Comparison of ENCODE assay signal across 26 cellular contexts in the genomic region with DNA sequence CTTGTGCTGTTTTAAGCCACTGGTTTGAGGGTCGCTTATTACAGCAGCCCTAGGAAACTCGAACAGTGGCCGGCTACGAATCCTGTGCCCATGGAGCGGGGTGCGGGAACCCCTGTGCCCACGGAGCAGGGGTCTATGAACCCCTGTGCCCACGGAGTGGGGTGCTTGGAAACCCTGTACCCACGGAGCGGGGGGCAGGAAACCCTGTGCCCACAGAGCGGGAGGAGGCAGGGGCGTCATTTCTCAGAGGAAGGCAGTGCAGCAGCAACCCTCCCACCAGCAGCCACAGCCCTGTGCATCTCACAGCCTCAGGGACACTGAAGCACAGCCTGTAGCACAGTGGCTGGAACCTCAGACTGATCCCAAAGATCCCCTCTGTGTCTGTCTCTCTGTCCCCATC. TPM values are rescaled to one million over a fixed set of nuclear protein-coding genes. Genes with fewer than 3 reads are reported as not detected.
DNase-seq lines count a peak whose midpoint lies in the region; ATAC-seq and TF ChIP-seq lines count a peak whose summit lies in the region.
"Had no signal": no experiment of that assay in that cellular context is flagged by ENCODE, and none has a peak within 500 bp of the region (broad histone marks: within the 10 kb centered on the region; RNA-seq: fewer than 3 reads in every experiment).

No MANE protein-coding gene starts in this region.

- TF ChIP-seq CTCF in natural killer cell (IDR thresholded peaks at IDR 0.05) = no peak
- no peak for TF ChIP-seq CTCF in coronary artery (IDR thresholded peaks at IDR 0.05)
- no peak for TF ChIP-seq CTCF in osteoblast (IDR thresholded peaks at IDR 0.05; ENCODE audit: extremely low read depth, low read depth, low read length)

- H3K4me3 ChIP-seq in coronary artery (no peak overlapping the region), osteoblast (ENCODE audit: insufficient read depth, low read length) (no peak overlapping the region)
- H3K4me3 ChIP-seq: GM12878, ovary, smooth muscle cell, thyroid gland had no signal

- no peaks in the 10 kb centered on the region for H3K79me2 ChIP-seq in osteoblast (ENCODE audit: insufficient read depth, low read length)

- H3K27ac Mint-ChIP-seq in natural killer cell = no peak overlapping the region
- H3K27ac Mint-ChIP-seq in natural killer cell treated with Interleukin-12 subunit alpha and Interleukin-12 subunit beta and Interleukin-15 and Interleukin-18, amount 100 ng/mL, for 72 hours = no peak overlapping the region
- H3K27ac Mint-ChIP-seq: nephron; stimulated activated naive CD8-positive, alpha-beta T cell treated with anti-CD3 and anti-CD28 coated beads, Interleukin-15, Interleukin-2, amounts not matched to agents 100 ng/mL and 50 ng/mL, for 24 hours had no signal

- H3K9me3 ChIP-seq in osteoblast (ENCODE audit: low read depth, low read length) = no peaks in the 10 kb centered on the region
- H3K9me3 ChIP-seq: ovary, thyroid gland had no signal

- no peaks in the 10 kb centered on the region for H3K4me1 ChIP-seq in osteoblast (ENCODE audit: insufficient read depth, low read length)
- H3K4me1 ChIP-seq: thyroid gland had no signal

- no peaks in the 10 kb centered on the region for H3K4me1 Mint-ChIP-seq in natural killer cell
- no peaks in the 10 kb centered on the region for H3K4me1 Mint-ChIP-seq in natural killer cell treated with Interleukin-12 subunit alpha and Interleukin-12 subunit beta and Interleukin-15 and Interleukin-18, amount 100 ng/mL, for 72 hours (ENCODE audit: low read depth in 2 of 2)

- H2AFZ ChIP-seq in osteoblast (ENCODE audit: low read length) = no peak overlapping the region

- H3K36me3 ChIP-seq in osteoblast (ENCODE audit: insufficient read depth, low read length) = no peaks in the 10 kb centered on the region
- H3K36me3 ChIP-seq: ovary, thyroid gland had no signal

- no peak for ATAC-seq in natural killer cell
- no peak for ATAC-seq in natural killer cell treated with Interleukin-12 subunit alpha and Interleukin-12 subunit beta and Interleukin-15 and Interleukin-18, amount 100 ng/mL, for 72 hours
- ATAC-seq: GM12878 had no signal

- H3K4me2 ChIP-seq in osteoblast (ENCODE audit: insufficient read depth, low read length) = no peak overlapping the region
- H3K4me2 ChIP-seq: KMS-11, smooth muscle cell had no signal

- no peaks in the 10 kb centered on the region for H3K9me3 Mint-ChIP-seq in natural killer cell
- H3K9me3 Mint-ChIP-seq in natural killer cell treated with Interleukin-12 subunit alpha and Interleukin-12 subunit beta and Interleukin-15 and Interleukin-18, amount 100 ng/mL, for 72 hours = no peaks in the 10 kb centered on the region
- H3K9me3 Mint-ChIP-seq: central memory CD8-positive, alpha-beta T cell; nephron; stimulated activated naive CD8-positive, alpha-beta T cell treated with anti-CD3 and anti-CD28 coated beads, Interleukin-15, Interleukin-2, amounts not matched to agents 100 ng/mL and 50 ng/mL, for 24 hours had no signal

- H3K27ac ChIP-seq in coronary artery (no peak overlapping the region), osteoblast (ENCODE audit: low read depth, low read length) (no peak overlapping the region)
- H3K27ac ChIP-seq: KMS-11, ovary, thyroid gland had no signal

- H3K27me3 Mint-ChIP-seq in natural killer cell (ENCODE audit: low read depth in 2 of 2) = peaks cover 0 to 4% of the 10 kb centered on the region in 2 donors
- peaks cover 0 to 8% of the 10 kb centered on the region in 2 donors for H3K27me3 Mint-ChIP-seq in natural killer cell treated with Interleukin-12 subunit alpha and Interleukin-12 subunit beta and Interleukin-15 and Interleukin-18, amount 100 ng/mL, for 72 hours
- H3K27me3 Mint-ChIP-seq: stimulated activated naive CD8-positive, alpha-beta T cell treated with anti-CD3 and anti-CD28 coated beads, Interleukin-15, Interleukin-2, amounts not matched to agents 100 ng/mL and 50 ng/mL, for 24 hours had no signal

- H3K27me3 ChIP-seq in osteoblast (ENCODE audit: insufficient read depth, low read length) = no peaks in the 10 kb centered on the region
- H3K27me3 ChIP-seq: ovary, thyroid gland had no signal

- intact Hi-C loops in natural killer cell (cut with micrococcal nuclease) = no loop called here

- H3K36me3 Mint-ChIP-seq in natural killer cell = no peaks in the 10 kb centered on the region
- no peaks in the 10 kb centered on the region for H3K36me3 Mint-ChIP-seq in natural killer cell treated with Interleukin-12 subunit alpha and Interleukin-12 subunit beta and Interleukin-15 and Interleukin-18, amount 100 ng/mL, for 72 hours

- no peak overlapping the region for H3K4me3 Mint-ChIP-seq in natural killer cell
- H3K4me3 Mint-ChIP-seq in natural killer cell treated with Interleukin-12 subunit alpha and Interleukin-12 subunit beta and Interleukin-15 and Interleukin-18, amount 100 ng/mL, for 72 hours = no peak overlapping the region
- H3K4me3 Mint-ChIP-seq: central memory CD8-positive, alpha-beta T cell; nephron; stimulated activated naive CD8-positive, alpha-beta T cell treated with anti-CD3 and anti-CD28 coated beads, Interleukin-15, Interleukin-2, amounts not matched to agents 100 ng/mL and 50 ng/mL, for 24 hours had no signal

- DNase-seq in natural killer cell (peak; percentile 9), coronary artery (ENCODE audit: low spot score) (peak; percentile 62), osteoblast (ENCODE audit: insufficient read length, low spot score, missing footprints) (peak; percentile 37), NCI-H226 (no peak), mucosa of gallbladder (ENCODE audit: low spot score) (no peak), NCI-H1105 (lab: John Stamatoyannopoulos, UW) (no peak)
- DNase-seq in natural killer cell treated with Interleukin-12 subunit alpha and Interleukin-12 subunit beta and Interleukin-15 and Interleukin-18, amount 100 ng/mL, for 72 hours (ENCODE audit: low spot score) = no peak
- DNase-seq: activated CD8-positive, alpha-beta memory T cell treated with anti-CD3 and anti-CD28 coated beads for 24 hours; dermis blood vessel endothelial cell; DMS153; glutamatergic neuron; midbrain; MM.1S; NCI-H1417 treated with DMSO at 0.1 percent for 48 hours; NCI-H2081; NCI-H2227 treated with DMSO at 0.1 percent for 48 hours; NCI-H526 treated with DMSO at 0.1 percent for 48 hours; SHP77 treated with DMSO at 0.1 percent for 48 hours; thyroid gland had no signal

- H4K20me1 ChIP-seq in osteoblast (ENCODE audit: insufficient read depth, low read length) = no peaks in the 10 kb centered on the region

RNA-seq across cellular contexts. Expression of gene GPC1, which starts 34.2 kb away (rescaled TPM):
- total RNA-seq in natural killer cell (1 to 10 TPM in 1 of 3 donors, under 1 TPM in 2; 0.79 to 1.4 (median 0.94) TPM), osteoblast (44.8 and 54.3 TPM in 2 replicates), mucosa of gallbladder (65.7 TPM)
- total RNA-seq in natural killer cell treated with Interleukin-12 subunit alpha and Interleukin-12 subunit beta and Interleukin-15 and Interleukin-18, amount 100 ng/mL, for 72 hours = 1 to 10 TPM; 1.2 to 1.8 TPM

Comparison
In these comparisons a context has a peak if more than half of its experiments do, and no peak if none do; other contexts are left out.
1. DNase-seq: peak in natural killer cell (single experiment), coronary artery (single experiment) and osteoblast (single experiment); none in natural killer cell treated with Interleukin-12 subunit alpha and Interleukin-12 subunit beta and Interleukin-15 and Interleukin-18, amount 100 ng/mL, for 72 hours (single experiment), NCI-H226 (single experiment), mucosa of gallbladder (single experiment) and NCI-H1105 (single experiment).
2. RNA of gene GPC1, which starts 34.2 kb away (total RNA-seq): 65.7 TPM in mucosa of gallbladder (single experiment) and 44.8 to 54.3 TPM in osteoblast; 1.2 to 1.8 TPM in natural killer cell treated with Interleukin-12 subunit alpha and Interleukin-12 subunit beta and Interleukin-15 and Interleukin-18, amount 100 ng/mL, for 72 hours and 0.79 to 1.4 TPM in natural killer cell; every median in the first group is over 10 times any median in the second.